8 cellular contexts compared by ENCODE assay signal in genomic region chr1:70685300-70686286, GRCh38.
A peak's percentile ranks its signal among the peaks of the same experiment; 100 is the strongest.
DNase-seq lines count a peak whose midpoint lies in the region; ATAC-seq and TF ChIP-seq lines count a peak whose summit lies in the region.

No MANE protein-coding gene starts in this region.

- ATAC-seq in GM19372 (IDR thresholded peaks at IDR 0.05; ENCODE audit: low read depth, unreplicated experiment) (peak; percentile 99), HG03196 (IDR thresholded peaks at IDR 0.05; ENCODE audit: unreplicated experiment) (peak; percentile 99)

- H3K27me3 ChIP-seq in Caco-2 (replicated peaks; ENCODE audit: control insufficient read depth, insufficient read depth, low read length), result no peaks in the 10 kb centered on the region

- CTCF ChIA-PET in Caco-2 (lab: Charles Lee), result interaction anchor here (0.6 to 0.7 kb wide), 2 partner anchors 364 to 1527 kb away, joined by 3 to 4 read pairs; no protein-coding TSS in a partner anchor

- H3K4me1 Mint-ChIP-seq in Caco-2 (ENCODE audit: low read depth, unreplicated experiment) (no peaks in the 10 kb centered on the region), type B pancreatic cell (ENCODE audit: unreplicated experiment) (peaks cover 4% of the 10 kb centered on the region)

- peaks cover 6% of the 10 kb centered on the region for H3K27me3 Mint-ChIP-seq in Caco-2 (ENCODE audit: insufficient read depth, unreplicated experiment)
- H3K27me3 Mint-ChIP-seq in type B pancreatic cell, result peaks cover 22% of the 10 kb centered on the region

- no peak overlapping the region for H3K27ac Mint-ChIP-seq in Caco-2 (ENCODE audit: unreplicated experiment)
- H3K27ac Mint-ChIP-seq in type B pancreatic cell, result no peak overlapping the region

- H3K4me3 Mint-ChIP-seq in Caco-2 (ENCODE audit: unreplicated experiment) (no peak overlapping the region), type B pancreatic cell (no peak overlapping the region)

- intact Hi-C loops in Caco-2 (cut with micrococcal nuclease; ENCODE audit: unreplicated experiment), result loop anchor here (1.0 kb wide), 1 partner anchor 365 kb away; no protein-coding TSS in a partner anchor

- H3K36me3 Mint-ChIP-seq in Caco-2 (ENCODE audit: insufficient read depth, unreplicated experiment) (no peaks in the 10 kb centered on the region), type B pancreatic cell (no peaks in the 10 kb centered on the region)

- BruUV-seq in Caco-2 (replicated peaks; lab: Mats Ljungman, UMichigan), result no TSS peak

- no peaks in the 10 kb centered on the region for H3K4me1 ChIP-seq in Caco-2

- TF ChIP-seq CTCF in Caco-2 (IDR thresholded peaks at IDR 0.05; ENCODE audit: insufficient read depth in 1 of 2, low read depth in 1 of 2, low read length in 1 of 2, severe bottlenecking in 1 of 2, unreplicated experiment in 1 of 2), result peak; percentile 71 to 72
- peak; percentile 98 for TF ChIP-seq CTCF in epithelial cell of proximal tubule (conservative IDR thresholded peaks at IDR 0.05; ENCODE audit: low read depth, low read length)
- peak; percentile 80 for TF ChIP-seq CTCF in type B pancreatic cell (conservative IDR thresholded peaks at IDR 0.05)

- POLR2A ChIA-PET in Caco-2 (lab: Charles Lee), result no interaction called here

- DNase-seq in Caco-2 (peak; percentile 42 to 56), NCI-H345 treated with DMSO at 0.1 percent for 48 hours (lab: John Stamatoyannopoulos, UW; ENCODE audit: unreplicated experiment) (peak; percentile 37), epithelial cell of proximal tubule (ENCODE audit: low read depth) (peak; percentile 39), myocyte (ENCODE audit: low read depth) (peak; percentile 69), type B pancreatic cell (ENCODE audit: extremely low spot score, unreplicated experiment) (no peak)
- DNase-seq in activated CD4-positive, alpha-beta T cell treated with anti-CD3 and anti-CD28 coated beads for 1 hour, result peak; percentile 11

- H3K4me3 ChIP-seq in Caco-2 (ENCODE audit: low read depth, low read length), result no peak overlapping the region
- no peak overlapping the region for H3K4me3 ChIP-seq in epithelial cell of proximal tubule (ENCODE audit: low read depth, low read length)

- H3K9me3 Mint-ChIP-seq in Caco-2 (ENCODE audit: unreplicated experiment) (no peaks in the 10 kb centered on the region), type B pancreatic cell (no peaks in the 10 kb centered on the region)

- no peaks in the 10 kb centered on the region for H3K9me3 ChIP-seq in Caco-2

- H3K36me3 ChIP-seq in Caco-2 (ENCODE audit: control insufficient read depth, insufficient read depth, low read length), result no peaks in the 10 kb centered on the region
